Comparison of ENCODE assay signal across 23 cellular contexts in genomic region chr5:120869831-120870230, GRCh38.
"Had no signal": no experiment of that assay in that cellular context is flagged by ENCODE, and none has a peak within 500 bp of the region (broad histone marks: within the 10 kb centered on the region; RNA-seq: fewer than 3 reads in every experiment).

No MANE protein-coding gene starts in this region.

- H3K27ac ChIP-seq: colonic mucosa, coronary artery, dorsolateral prefrontal cortex, epithelial cell of prostate, esophagus muscularis mucosa, esophagus squamous epithelium, foreskin keratinocyte, gastrocnemius medialis, gastroesophageal sphincter, heart right ventricle had no signal

- ATAC-seq: effector memory CD8-positive, alpha-beta T cell; esophagus mucosa; foreskin keratinocyte; gastrocnemius medialis; gastroesophageal sphincter; heart right ventricle had no signal

- H3K36me3 ChIP-seq: colonic mucosa, esophagus muscularis mucosa, esophagus squamous epithelium, gastrocnemius medialis, gastroesophageal sphincter, heart right ventricle had no signal

- H3K4me1 ChIP-seq: colonic mucosa, esophagus muscularis mucosa, esophagus squamous epithelium, foreskin keratinocyte, gastrocnemius medialis, gastroesophageal sphincter, heart right ventricle had no signal

- H3K9me3 ChIP-seq: colonic mucosa, esophagus muscularis mucosa, esophagus squamous epithelium, gastrocnemius medialis, gastroesophageal sphincter, heart right ventricle had no signal

- DNase-seq: colonic mucosa; cortex of kidney; dermis blood vessel endothelial cell; dorsolateral prefrontal cortex; effector CD4-positive, alpha-beta T cell; effector CD8-positive, alpha-beta T cell; effector memory CD4-positive, alpha-beta T cell; effector memory CD8-positive, alpha-beta T cell; endodermal cell; erythroblast; esophagus squamous epithelium; foreskin fibroblast; foreskin keratinocyte; foreskin melanocyte; gastrocnemius medialis; glutamatergic neuron; head of caudate nucleus; heart right ventricle had no signal

- H3K27me3 ChIP-seq: colonic mucosa, dorsolateral prefrontal cortex, esophagus muscularis mucosa, esophagus squamous epithelium, foreskin keratinocyte, gastrocnemius medialis, gastroesophageal sphincter, heart right ventricle had no signal

- H3K4me3 ChIP-seq: colonic mucosa, coronary artery, dorsolateral prefrontal cortex, esophagus muscularis mucosa, esophagus squamous epithelium, gastrocnemius medialis, gastroesophageal sphincter, heart right ventricle had no signal
